1 cellular context compared by ENCODE assay signal in genomic region chr22:19176175-19176630, GRCh38.
TF ChIP-seq lines count a peak whose summit lies in the region.

No MANE protein-coding gene starts in this region.

TF ChIP-seq in HCT116, 20 proteins besides CTCF, POLR2A, EP300 and RAD21 (continued from another document):
- peak; percentile 25; the same call in 1 of the 2 replicates for TF ChIP-seq POLR2AphosphoS5 (IDR thresholded peaks at IDR 0.05; ENCODE audit: low read depth, low read length)
- TF ChIP-seq EGR1 (IDR thresholded peaks at IDR 0.05; ENCODE audit: low read depth), result no peak
